Comparison of ENCODE assay signal across 19 cellular contexts in genomic region chr14:58687232-58687795, GRCh38. TPM values are rescaled to one million over a fixed set of nuclear protein-coding genes. Genes with fewer than 3 reads are reported as not detected.
DNase-seq lines count a peak whose midpoint lies in the region; ATAC-seq and TF ChIP-seq lines count a peak whose summit lies in the region.
"Had no signal": no experiment of that assay in that cellular context is flagged by ENCODE, and none has a peak within 500 bp of the region (broad histone marks: within the 10 kb centered on the region; RNA-seq: fewer than 3 reads in every experiment).

No MANE protein-coding gene starts in this region.

- H3K4ac ChIP-seq in mesenchymal stem cell (ENCODE audit: low read depth in 1 of 2, low read length in 2 of 2): no peak overlapping the region

- no peak overlapping the region for H3K27ac ChIP-seq in HEK293 (ENCODE audit: extremely low read depth, low read depth, low read length)
- no peak overlapping the region for H3K27ac ChIP-seq in mesenchymal stem cell (ENCODE audit: low read length, poor library complexity, severe bottlenecking)
- H3K27ac ChIP-seq in upper lobe of right lung: no peak overlapping the region
- no peak overlapping the region for H3K27ac ChIP-seq in coronary artery
- H3K27ac ChIP-seq: 22Rv1; A549; BLaER1 treated with 17β-estradiol and CSF1 and Interleukin-3, amounts not matched to agents 10 nM and 100 nM; C4-2B had no signal

- 97% methylated on average over 21 of the region's 27 CpGs for WGBS in mesenchymal stem cell

- peaks cover 2% of the 10 kb centered on the region for H3K27me3 Mint-ChIP-seq in chondrocyte (ENCODE audit: low read depth)
- H3K27me3 Mint-ChIP-seq: CD4-positive, alpha-beta T cell had no signal

- H3K18ac ChIP-seq in mesenchymal stem cell (ENCODE audit: low read depth in 1 of 2, low read length in 2 of 2): no peak overlapping the region

- no peak overlapping the region for H2AFZ ChIP-seq in mesenchymal stem cell (ENCODE audit: low read depth, low read length)

- no peak overlapping the region for H2BK120ac ChIP-seq in mesenchymal stem cell (ENCODE audit: low read depth, low read length)

- H2BK5ac ChIP-seq in mesenchymal stem cell (ENCODE audit: low read depth, low read length, poor library complexity, severe bottlenecking): no peak overlapping the region

- H3K9ac ChIP-seq in mesenchymal stem cell (ENCODE audit: low read length): no peak overlapping the region
- H3K9ac ChIP-seq: BLaER1 treated with 17β-estradiol and CSF1 and Interleukin-3, amounts not matched to agents 10 nM and 100 nM had no signal

- CTCF ChIA-PET in HEK293 (lab: Yijun Ruan, JAX): no interaction called here

- H3K79me1 ChIP-seq in mesenchymal stem cell (replicated peaks; ENCODE audit: low read length, poor library complexity, severe bottlenecking): no peaks in the 10 kb centered on the region

- ATAC-seq in upper lobe of right lung (peak; percentile 31), GM18498 (IDR thresholded peaks at IDR 0.05; ENCODE audit: unreplicated experiment) (no peak)
- ATAC-seq: A549; CD8-positive, alpha-beta T cell had no signal

- H3K4me2 ChIP-seq in mesenchymal stem cell (ENCODE audit: low read length, poor library complexity, severe bottlenecking): no peak overlapping the region
- H3K4me2 ChIP-seq: A549; BLaER1 treated with 17β-estradiol and CSF1 and Interleukin-3, amounts not matched to agents 10 nM and 100 nM had no signal

- H3K36me3 Mint-ChIP-seq in chondrocyte (ENCODE audit: low read depth): peaks cover 4% of the 10 kb centered on the region
- H3K36me3 Mint-ChIP-seq: CD8-positive, alpha-beta T cell had no signal

- H3K4me1 ChIP-seq in HEK293 (ENCODE audit: control insufficient read depth, insufficient read depth, low read length) (peaks cover 9% of the 10 kb centered on the region), mesenchymal stem cell (ENCODE audit: control insufficient read depth, insufficient read depth, low read depth, low read length) (no peaks in the 10 kb centered on the region), upper lobe of right lung (peaks cover 6% of the 10 kb centered on the region)
- H3K4me1 ChIP-seq: A549; BLaER1 treated with 17β-estradiol and CSF1 and Interleukin-3, amounts not matched to agents 10 nM and 100 nM; Caco-2 had no signal

- peaks cover 0 to 3% of the 10 kb centered on the region in 2 experiments for H3K27me3 ChIP-seq in mesenchymal stem cell (ENCODE audit: control insufficient read depth in 1 of 2, insufficient read depth in 1 of 2, low read length in 2 of 2)
- no peaks in the 10 kb centered on the region for H3K27me3 ChIP-seq in upper lobe of right lung
- H3K27me3 ChIP-seq: BLaER1 treated with 17β-estradiol and CSF1 and Interleukin-3, amounts not matched to agents 10 nM and 100 nM had no signal

- H3K4me3 ChIP-seq in HEK293 (ENCODE audit: low read depth, low read length) (no peak overlapping the region), mesenchymal stem cell (ENCODE audit: insufficient read depth in 1 of 2, low read depth in 1 of 2, low read length in 2 of 2) (no peak overlapping the region), upper lobe of right lung (no peak overlapping the region), coronary artery (no peak overlapping the region)
- H3K4me3 ChIP-seq: A549; BLaER1 treated with 17β-estradiol and CSF1 and Interleukin-3, amounts not matched to agents 10 nM and 100 nM had no signal

- intact Hi-C loops in upper lobe of right lung (cut with DNase I): no loop called here

- H3K36me3 ChIP-seq in HEK293 (ENCODE audit: control insufficient read depth in 2 of 2, insufficient read depth in 1 of 2, low read length in 2 of 2): no peaks in the 10 kb centered on the region
- peaks cover 0 to 5% of the 10 kb centered on the region in 2 experiments for H3K36me3 ChIP-seq in mesenchymal stem cell (ENCODE audit: control insufficient read depth in 1 of 2, insufficient read depth in 2 of 2, low read depth in 1 of 2, low read length in 2 of 2)
- no peaks in the 10 kb centered on the region for H3K36me3 ChIP-seq in upper lobe of right lung
- H3K36me3 ChIP-seq: BLaER1 treated with 17β-estradiol and CSF1 and Interleukin-3, amounts not matched to agents 10 nM and 100 nM had no signal

- no peak overlapping the region for H2BK15ac ChIP-seq in mesenchymal stem cell (ENCODE audit: low read depth, poor library complexity, severe bottlenecking)

- POLR2A ChIA-PET in HEK293 (lab: Yijun Ruan, JAX): no interaction called here

- no peak overlapping the region for H2BK12ac ChIP-seq in mesenchymal stem cell (ENCODE audit: low read length in 2 of 2)

- no peak overlapping the region for H3K4me3 Mint-ChIP-seq in chondrocyte (ENCODE audit: unreplicated experiment)
- H3K4me3 Mint-ChIP-seq: B cell; CD4-positive, alpha-beta T cell; CD8-positive, alpha-beta T cell had no signal

- peak overlapping the region; percentile 43 for H4K91ac ChIP-seq in mesenchymal stem cell (ENCODE audit: low read length)

- TF ChIP-seq CTCF in HEK293 (tag by site-specific recombination; IDR thresholded peaks at IDR 0.05): no peak
- no peak for TF ChIP-seq CTCF in chondrocyte (IDR thresholded peaks at IDR 0.05)
- TF ChIP-seq CTCF in upper lobe of right lung (IDR thresholded peaks at IDR 0.05): no peak
- no peak for TF ChIP-seq CTCF in coronary artery (IDR thresholded peaks at IDR 0.05)

- H4K8ac ChIP-seq in mesenchymal stem cell (ENCODE audit: low read length): no peak overlapping the region

- no peak overlapping the region for H3K23ac ChIP-seq in mesenchymal stem cell (ENCODE audit: low read length in 2 of 2)

- peaks cover 3% of the 10 kb centered on the region for H3K9me3 Mint-ChIP-seq in chondrocyte (ENCODE audit: low read depth)

- H3K9me3 ChIP-seq in HEK293 (ENCODE audit: control insufficient read depth, insufficient read depth, low read depth, low read length): no peaks in the 10 kb centered on the region
- peaks cover 8% of the 10 kb centered on the region for H3K9me3 ChIP-seq in mesenchymal stem cell (ENCODE audit: control insufficient read depth, low read length)
- no peaks in the 10 kb centered on the region for H3K9me3 ChIP-seq in upper lobe of right lung

- peaks cover 13% of the 10 kb centered on the region for H3K4me1 Mint-ChIP-seq in chondrocyte (ENCODE audit: low read depth)
- H3K4me1 Mint-ChIP-seq: B cell had no signal

- DNase-seq in chondrocyte (ENCODE audit: low spot score) (peak; percentile 78), mesenchymal stem cell (no peak), upper lobe of right lung (no peak), coronary artery (ENCODE audit: low spot score) (no peak), middle frontal gyrus (ENCODE audit: extremely low spot score, low spot score) (no peak)
- DNase-seq: AML-193; Caco-2; Calu3; CD4-positive, alpha-beta T cell; CD8-positive, alpha-beta T cell; DMS79 treated with DMSO at 0.1 percent for 48 hours; GF-D8 had no signal

- no peak overlapping the region for H3K27ac Mint-ChIP-seq in chondrocyte (ENCODE audit: unreplicated experiment)
- H3K27ac Mint-ChIP-seq: B cell; CD4-positive, alpha-beta T cell; CD8-positive, alpha-beta T cell had no signal

- H2AK5ac ChIP-seq in mesenchymal stem cell (ENCODE audit: low read length, severe bottlenecking): no peak overlapping the region

- H3K14ac ChIP-seq in mesenchymal stem cell (ENCODE audit: low read length in 2 of 2): no peak overlapping the region

TF ChIP-seq in HEK293, 187 proteins besides CTCF, POLR2A, EP300 and RAD21:
- TF ChIP-seq ZSCAN18 (tag by site-specific recombination; IDR thresholded peaks at IDR 0.05) (no peak), ZNF529 (tag by site-specific recombination; IDR thresholded peaks at IDR 0.05; ENCODE audit: insufficient replicate concordance) (peak; percentile 21), ZBTB8A (tag by site-specific recombination; IDR thresholded peaks at IDR 0.05) (0 out of 2 replicates have a peak, but pooled peaks have one; percentile 24), ZNF610 (tag by site-specific recombination; IDR thresholded peaks at IDR 0.05; ENCODE audit: borderline replicate concordance) (no peak)

RNA-seq across cellular contexts. Expression of gene DACT1, which starts 49.6 kb away (rescaled TPM):
- total RNA-seq in chondrocyte (120 to 326 TPM (median 318 TPM) in 3 replicates), upper lobe of right lung (5.2 TPM)
- polyA plus RNA-seq in mesenchymal stem cell (2013, experiment 1 of 2): 16.8 TPM
- polyA plus RNA-seq in mesenchymal stem cell (2013, experiment 2 of 2): 16.8 TPM
- total RNA-seq: Calu3 had no signal

Comparison
In these comparisons a context has a peak if more than half of its experiments do, and no peak if none do; other contexts are left out.
1. RNA of gene DACT1, which starts 49.6 kb away (total RNA-seq): 120 to 326 TPM in chondrocyte; 5.2 TPM in upper lobe of right lung (single experiment); every median in the first group is over 10 times any median in the second.